In genomic region chr1:9539829-9540550, GRCh38 we compare ENCODE assay signal across 8 cellular contexts. TPM values are rescaled to one million over a fixed set of nuclear protein-coding genes. Genes with fewer than 3 reads are reported as not detected.
A peak's percentile ranks its signal among the peaks of the same experiment; 100 is the strongest.
DNase-seq lines count a peak whose midpoint lies in the region; ATAC-seq and TF ChIP-seq lines count a peak whose summit lies in the region.

No MANE protein-coding gene starts in this region.

- peak; percentile 35 for ATAC-seq in GM18868 (IDR thresholded peaks at IDR 0.05; ENCODE audit: unreplicated experiment)
- peak; percentile 46 for ATAC-seq in HG03097 (IDR thresholded peaks at IDR 0.05; ENCODE audit: low FRiP score, unreplicated experiment)
- peak; percentile 57 for ATAC-seq in omental fat pad (ENCODE audit: low FRiP score)

- no peaks in the 10 kb centered on the region for H3K9me3 Mint-ChIP-seq in type B pancreatic cell

- no peaks in the 10 kb centered on the region for H3K27me3 Mint-ChIP-seq in type B pancreatic cell

- peak overlapping the region; percentile 94 for H3K27ac Mint-ChIP-seq in type B pancreatic cell

- H3K4me3 ChIP-seq in NT2/D1 (ENCODE audit: insufficient read length, low read depth), result peak overlapping the region; percentile 68

- peaks cover 7% of the 10 kb centered on the region for H3K36me3 Mint-ChIP-seq in type B pancreatic cell

- peak overlapping the region; percentile 77 for H3K9ac ChIP-seq in NT2/D1 (ENCODE audit: insufficient read length, low read depth)

- H3K36me3 ChIP-seq in NT2/D1 (ENCODE audit: insufficient read depth, insufficient read length, low read length), result peaks cover 6% of the 10 kb centered on the region

- peaks cover 5% of the 10 kb centered on the region for H3K4me1 ChIP-seq in NT2/D1 (ENCODE audit: insufficient read depth, insufficient read length)

- peak overlapping the region; percentile 95 for H3K4me3 Mint-ChIP-seq in type B pancreatic cell

- DNase-seq in Ammon's horn (ENCODE audit: low spot score), result peak; percentile 42
- DNase-seq in NT2/D1 (ENCODE audit: low read depth, low spot score), result no peak
- DNase-seq in activated naive CD4-positive, alpha-beta T cell treated with Interleukin-2 at 50 U/mL for 16 hours, result peak; percentile 57
- peak; percentile 84 for DNase-seq in germinal center (ENCODE audit: low spot score)
- DNase-seq in omental fat pad (ENCODE audit: low spot score), result no peak
- peak; percentile 70 for DNase-seq in type B pancreatic cell (ENCODE audit: extremely low spot score, unreplicated experiment)

- peaks cover 35% of the 10 kb centered on the region for H3K4me1 Mint-ChIP-seq in type B pancreatic cell (ENCODE audit: unreplicated experiment)

- no peaks in the 10 kb centered on the region for H3K9me3 ChIP-seq in NT2/D1 (ENCODE audit: insufficient read depth, low read length)

- no peaks in the 10 kb centered on the region for H3K27me3 ChIP-seq in NT2/D1 (ENCODE audit: insufficient read depth, insufficient read length)

- TF ChIP-seq CTCF in omental fat pad (IDR thresholded peaks at IDR 0.05) (no peak), type B pancreatic cell (conservative IDR thresholded peaks at IDR 0.05) (peak; percentile 7)

RNA-seq across cellular contexts. Expression of gene SLC25A33, which starts 0.7 kb away (rescaled TPM):
- 10 to 100 TPM; 15.6 to 25.8 (median 19.1) TPM for total RNA-seq in omental fat pad
- 5.8 and 7.6 TPM in 2 replicates for total RNA-seq in type B pancreatic cell (ENCODE audit: low replicate concordance)

RNA-seq across cellular contexts. Expression of gene TMEM201, which starts 48.7 kb away (rescaled TPM):
- 10 to 100 TPM in 1 of 4 donors, 1 to 10 TPM in 3; 4.5 to 13.1 (median 6.8) TPM for total RNA-seq in omental fat pad
- total RNA-seq in type B pancreatic cell (ENCODE audit: low replicate concordance), result 18.4 and 26.0 TPM in 2 replicates

Comparison
In these comparisons a context has a peak if more than half of its experiments do, and no peak if none do; other contexts are left out.
1. DNase-seq: peak in Ammon's horn (single experiment), activated naive CD4-positive, alpha-beta T cell treated with Interleukin-2 at 50 U/mL for 16 hours (single experiment), germinal center (single experiment) and type B pancreatic cell (single experiment); none in NT2/D1 (single experiment) and omental fat pad (single experiment).
2. Peak in every context shown above with its lines, with median percentiles within 50 percentile points of each other: ATAC-seq.